In genomic region chr9:120792898-120793765, GRCh38 we compare ENCODE assay signal across 8 cellular contexts. TPM values are rescaled to one million over a fixed set of nuclear protein-coding genes. Genes with fewer than 3 reads are reported as not detected.
DNase-seq lines count a peak whose midpoint lies in the region; ATAC-seq and TF ChIP-seq lines count a peak whose summit lies in the region.

Gene FBXW2 (minus strand): TSS chr9:120793416. CDS start chr9:120788258, 5,158 bp downstream.

- H3K4me1 ChIP-seq in left ventricle myocardium inferior = peaks cover 59% of the 10 kb centered on the region
- H3K4me1 ChIP-seq in upper lobe of right lung = peaks cover 33% of the 10 kb centered on the region

- no peaks in the 10 kb centered on the region for H3K9me3 Mint-ChIP-seq in progenitor cell of endocrine pancreas (ENCODE audit: low read depth)

- H3K27ac ChIP-seq in left ventricle myocardium inferior (replicated peaks) (peak within 1 kb of the TSS; percentile 96), upper lobe of right lung (peak within 1 kb of the TSS; percentile 92)

- peak within 1 kb of the TSS; percentile 94 for H3K4me3 Mint-ChIP-seq in T-helper 17 cell
- peak within 1 kb of the TSS; percentile 97 for H3K4me3 Mint-ChIP-seq in progenitor cell of endocrine pancreas (ENCODE audit: low read depth)

- DNase-seq in GM13976 (ENCODE audit: low spot score) = peak; percentile 96
- DNase-seq in NCI-H1436 treated with DMSO at 0.1 percent for 48 hours (lab: John Stamatoyannopoulos, UW) = peak; percentile 39
- DNase-seq in T-helper 17 cell = peak; percentile 61 to 76 (median 76)
- peak; percentile 49 to 95 (median 84) for DNase-seq in amygdala (lab: John Stamatoyannopoulos, UW)
- peak; percentile 93 for DNase-seq in left ventricle myocardium inferior
- DNase-seq in progenitor cell of endocrine pancreas (ENCODE audit: low spot score, unreplicated experiment) = peak; percentile 86
- DNase-seq in upper lobe of right lung = peak; percentile 98

- peak; percentile 91 for ATAC-seq in HG02840 (IDR thresholded peaks at IDR 0.05; ENCODE audit: low FRiP score, unreplicated experiment)
- peak; percentile 85 for ATAC-seq in T-helper 17 cell
- ATAC-seq in upper lobe of right lung = peak; percentile 100

- H3K27me3 Mint-ChIP-seq in T-helper 17 cell = no peaks in the 10 kb centered on the region
- no peaks in the 10 kb centered on the region for H3K27me3 Mint-ChIP-seq in progenitor cell of endocrine pancreas

- peak within 1 kb of the TSS; percentile 92 for H3K27ac Mint-ChIP-seq in T-helper 17 cell
- peak within 1 kb of the TSS; percentile 97 for H3K27ac Mint-ChIP-seq in progenitor cell of endocrine pancreas

- no peak for TF ChIP-seq CTCF in GM13976 (IDR thresholded peaks at IDR 0.05; ENCODE audit: borderline replicate concordance, control extremely low read depth, extremely low read depth, insufficient read depth, missing control alignments)
- peak; percentile 22 for TF ChIP-seq CTCF in left ventricle myocardium inferior (IDR thresholded peaks at IDR 0.05; ENCODE audit: borderline replicate concordance)
- TF ChIP-seq CTCF in progenitor cell of endocrine pancreas (IDR thresholded peaks at IDR 0.05; ENCODE audit: unreplicated experiment) = peak; percentile 7
- TF ChIP-seq CTCF in upper lobe of right lung (IDR thresholded peaks at IDR 0.05) = no peak

- intact Hi-C loops in left ventricle myocardium inferior (cut with micrococcal nuclease) = no loop called here
- intact Hi-C loops in upper lobe of right lung (cut with DNase I) = no loop called here

- H3K36me3 ChIP-seq in left ventricle myocardium inferior = no peaks in the 10 kb centered on the region
- peaks cover 18% of the 10 kb centered on the region for H3K36me3 ChIP-seq in upper lobe of right lung

- H3K9me3 ChIP-seq in T-helper 17 cell (ENCODE audit: control insufficient read depth, low read length, poor library complexity, severe bottlenecking) = no peaks in the 10 kb centered on the region
- H3K9me3 ChIP-seq in left ventricle myocardium inferior (replicated peaks) = no peaks in the 10 kb centered on the region
- no peaks in the 10 kb centered on the region for H3K9me3 ChIP-seq in upper lobe of right lung

- in situ Hi-C loops in GM13976 (cut with MboI; ENCODE audit: low sequenced_read_pairs, unreplicated experiment) = no loop called here

- H3K4me3 ChIP-seq in left ventricle myocardium inferior (peak within 1 kb of the TSS; percentile 96), upper lobe of right lung (peak within 1 kb of the TSS; percentile 94)

- H3K36me3 Mint-ChIP-seq in T-helper 17 cell (ENCODE audit: low read depth) (no peaks in the 10 kb centered on the region), progenitor cell of endocrine pancreas (ENCODE audit: insufficient read depth) (peaks cover 7% of the 10 kb centered on the region)

- H3K4me1 Mint-ChIP-seq in T-helper 17 cell (peaks cover 35% of the 10 kb centered on the region), progenitor cell of endocrine pancreas (ENCODE audit: low read depth) (peaks cover 14% of the 10 kb centered on the region)

- H3K27me3 ChIP-seq in left ventricle myocardium inferior (ENCODE audit: low read depth) = no peaks in the 10 kb centered on the region
- H3K27me3 ChIP-seq in upper lobe of right lung = no peaks in the 10 kb centered on the region

RNA-seq across cellular contexts. Expression of gene FBXW2, which starts in this region (rescaled TPM):
- total RNA-seq in T-helper 17 cell (10 to 100 TPM; 60.6 to 71.2 TPM), left ventricle myocardium inferior (41.3 TPM), progenitor cell of endocrine pancreas (66.0 and 66.1 TPM in 2 replicates), upper lobe of right lung (87.1 TPM)

Comparison
In these comparisons a context has a peak if more than half of its experiments do, and no peak if none do; other contexts are left out.
1. Peak in every context shown above with its lines: DNase-seq, ATAC-seq, H3K4me3 ChIP-seq and H3K27ac ChIP-seq.
2. DNase-seq: peak in every context shown above with its lines; median percentile 98 in upper lobe of right lung; 96 in GM13976; 93 in left ventricle myocardium inferior; 86 in progenitor cell of endocrine pancreas; 84 in amygdala; 76 in T-helper 17 cell; 39 in NCI-H1436 treated with DMSO at 0.1 percent for 48 hours.
3. CTCF ChIP-seq: peak in left ventricle myocardium inferior (single experiment) and progenitor cell of endocrine pancreas (single experiment); none in GM13976 (single experiment) and upper lobe of right lung (single experiment).